Comparison of ENCODE assay signal across 11 cellular contexts in genomic region chr6:16305246-16305725, GRCh38.
DNase-seq lines count a peak whose midpoint lies in the region; ATAC-seq and TF ChIP-seq lines count a peak whose summit lies in the region.
"Had no signal": no experiment of that assay in that cellular context is flagged by ENCODE, and none has a peak within 500 bp of the region (broad histone marks: within the 10 kb centered on the region; RNA-seq: fewer than 3 reads in every experiment).

No MANE protein-coding gene starts in this region.

- H3K36me3 ChIP-seq in transverse colon (peaks cover 0 to 11% (median 0%) of the 10 kb centered on the region in 4 donors), uterus (no peaks in the 10 kb centered on the region)

- intact Hi-C loops in transverse colon (cut with DNase I; ENCODE audit: low total_unique reads) (no loop called here), uterus (cut with DNase I; ENCODE audit: low total_unique reads) (no loop called here)

- H3K9me3 ChIP-seq in transverse colon (no peaks in the 10 kb centered on the region), uterus (no peaks in the 10 kb centered on the region)

- H3K4me1 Mint-ChIP-seq in activated T-cell treated with anti-CD3 and anti-CD28 coated beads, Interleukin-2, amount 50 U/mL, for 24 hours (ENCODE audit: low read depth): peaks cover 10% of the 10 kb centered on the region

- no peak for TF ChIP-seq POLR2A in transverse colon (IDR thresholded peaks at IDR 0.05)
- TF ChIP-seq POLR2A in uterus (IDR thresholded peaks at IDR 0.05): no peak

- no peak for DNase-seq in activated T-cell treated with anti-CD3 and anti-CD28 coated beads, Interleukin-2, amount 50 U/mL, for 24 hours
- DNase-seq in activated T-cell treated with anti-CD3 and anti-CD28 coated beads for 4 hours (no peak), NAMALWA (ENCODE audit: low spot score) (peak; percentile 49), transverse colon (peak; percentile 31), RKO (ENCODE audit: low spot score) (no peak), uterus (no peak)
- DNase-seq in activated CD8-positive, alpha-beta memory T cell treated with anti-CD3 and anti-CD28 coated beads, Interleukin-2, amount 50 U/mL, for 4 hours: no peak
- DNase-seq: effector CD4-positive, alpha-beta T cell; small intestine had no signal

- H3K4me1 ChIP-seq in transverse colon (no peaks in the 10 kb centered on the region), uterus (no peaks in the 10 kb centered on the region)

- in situ Hi-C loops in transverse colon (cut with MboI; ENCODE audit: low pct_ligation_motif_present in 1 of 4, low pct_unique_long_range_greater_than_20kb in 1 of 4, low sequenced_read_pairs in 3 of 4): no loop called here

- H3K27ac ChIP-seq in transverse colon (no peak overlapping the region), uterus (no peak overlapping the region)

- whole genome bisulfite sequencing in transverse colon (ENCODE audit: low coverage in 1 of 2), 2 donors: 63 to 82% methylated on average over 5 to 7 of the region's 7 CpGs

- H3K27me3 ChIP-seq in transverse colon: no peaks in the 10 kb centered on the region
- no peaks in the 10 kb centered on the region for H3K27me3 ChIP-seq in uterus

- H3K4me3 Mint-ChIP-seq in activated T-cell treated with anti-CD3 and anti-CD28 coated beads, Interleukin-2, amount 50 U/mL, for 24 hours: no peak overlapping the region

- H3K36me3 Mint-ChIP-seq in activated T-cell treated with anti-CD3 and anti-CD28 coated beads, Interleukin-2, amount 50 U/mL, for 24 hours (ENCODE audit: low read depth): peaks cover 65% of the 10 kb centered on the region

- H3K4me3 ChIP-seq in transverse colon: no peak overlapping the region
- no peak overlapping the region for H3K4me3 ChIP-seq in uterus

- ATAC-seq in HG02852 (IDR thresholded peaks at IDR 0.05; ENCODE audit: unreplicated experiment): peak; percentile 75
- ATAC-seq: HCT116 had no signal

- H3K27ac Mint-ChIP-seq in activated T-cell treated with anti-CD3 and anti-CD28 coated beads, Interleukin-2, amount 50 U/mL, for 24 hours: peak overlapping the region; percentile 22

- TF ChIP-seq CTCF in transverse colon (IDR thresholded peaks at IDR 0.05) (no peak), uterus (IDR thresholded peaks at IDR 0.05) (no peak)

- TF ChIP-seq EP300 in transverse colon (IDR thresholded peaks at IDR 0.05; ENCODE audit: low read depth): no peak

- H3K9me3 Mint-ChIP-seq in activated T-cell treated with anti-CD3 and anti-CD28 coated beads, Interleukin-2, amount 50 U/mL, for 24 hours: no peaks in the 10 kb centered on the region

- H3K27me3 Mint-ChIP-seq in activated T-cell treated with anti-CD3 and anti-CD28 coated beads, Interleukin-2, amount 50 U/mL, for 24 hours: no peaks in the 10 kb centered on the region

Comparison
In these comparisons a context has a peak if more than half of its experiments do, and no peak if none do; other contexts are left out.
1. DNase-seq: peak in NAMALWA (single experiment) and transverse colon (single experiment); none in activated T-cell treated with anti-CD3 and anti-CD28 coated beads, Interleukin-2, amount 50 U/mL, for 24 hours (single experiment), activated T-cell treated with anti-CD3 and anti-CD28 coated beads for 4 hours (single experiment), RKO (single experiment), uterus (0 of 2) and activated CD8-positive, alpha-beta memory T cell treated with anti-CD3 and anti-CD28 coated beads, Interleukin-2, amount 50 U/mL, for 4 hours (single experiment).